18 cellular contexts compared by ENCODE assay signal in genomic region chr3:30708472-30708871, GRCh38.
"Had no signal": no experiment of that assay in that cellular context is flagged by ENCODE, and none has a peak within 500 bp of the region (broad histone marks: within the 10 kb centered on the region; RNA-seq: fewer than 3 reads in every experiment).

No MANE protein-coding gene starts in this region.

- H3K4me3 Mint-ChIP-seq: activated CD4-positive, alpha-beta memory T cell treated with anti-CD3 and anti-CD28 coated beads for 36 hours; activated CD4-positive, alpha-beta T cell treated with anti-CD3 and anti-CD28 coated beads for 36 hours; activated CD8-positive, alpha-beta memory T cell treated with anti-CD3 and anti-CD28 coated beads, Interleukin-2, amount 10 ng/mL, durations not matched to agents 7 days and 5 days; activated naive CD8-positive, alpha-beta T cell treated with anti-CD3 and anti-CD28 coated beads for 36 hours; endodermal cell; nephron had no signal

- H3K9me3 ChIP-seq: tibial artery had no signal

- H3K27me3 Mint-ChIP-seq: activated CD4-positive, alpha-beta memory T cell treated with anti-CD3 and anti-CD28 coated beads for 36 hours; activated CD4-positive, alpha-beta T cell treated with anti-CD3 and anti-CD28 coated beads for 36 hours; activated CD8-positive, alpha-beta memory T cell treated with anti-CD3 and anti-CD28 coated beads, Interleukin-2, amount 10 ng/mL, durations not matched to agents 7 days and 5 days; activated naive CD8-positive, alpha-beta T cell treated with anti-CD3 and anti-CD28 coated beads for 36 hours had no signal

- DNase-seq: activated CD4-positive, alpha-beta memory T cell treated with anti-CD3 and anti-CD28 coated beads for 36 hours; activated CD4-positive, alpha-beta T cell treated with anti-CD3 and anti-CD28 coated beads for 36 hours; activated CD8-positive, alpha-beta memory T cell treated with anti-CD3 and anti-CD28 coated beads, Interleukin-2, amount 10 ng/mL, durations not matched to agents 7 days and 5 days; activated naive CD4-positive, alpha-beta T cell; activated naive CD8-positive, alpha-beta T cell treated with anti-CD3 and anti-CD28 coated beads for 36 hours; amniotic stem cell; endodermal cell; heart right ventricle; kidney glomerular epithelial cell; mesendoderm; retina; stimulated activated CD4-positive, alpha-beta T cell treated with anti-CD3 and anti-CD28 coated beads, Interleukin-12 subunit alpha, Interleukin-12 subunit beta, amount 100 ng/mL, for 4 hours; stimulated activated CD4-positive, alpha-beta T cell treated with anti-CD3 and anti-CD28 coated beads, Interleukin-2, amount 100 ng/mL, for 24 hours; stimulated activated naive CD8-positive, alpha-beta T cell treated with anti-CD3 and anti-CD28 coated beads, Interleukin-15, Interleukin-2, amounts not matched to agents 100 U/mL and 50 U/mL, for 24 hours; substantia nigra; tibial artery had no signal

- ATAC-seq: activated CD4-positive, alpha-beta T cell treated with anti-CD3 and anti-CD28 coated beads for 36 hours; activated CD8-positive, alpha-beta memory T cell treated with anti-CD3 and anti-CD28 coated beads, Interleukin-2, amount 10 ng/mL, durations not matched to agents 7 days and 5 days; gastroesophageal sphincter; stimulated activated naive CD8-positive, alpha-beta T cell treated with anti-CD3 and anti-CD28 coated beads, Interleukin-15, Interleukin-2, amounts not matched to agents 100 U/mL and 50 U/mL, for 24 hours had no signal

- H3K4me1 ChIP-seq: gastroesophageal sphincter, tibial artery had no signal

- H3K36me3 ChIP-seq: gastroesophageal sphincter, heart right ventricle, tibial artery had no signal

- H3K4me3 ChIP-seq: gastroesophageal sphincter, heart right ventricle, tibial artery had no signal

- H3K27ac Mint-ChIP-seq: activated CD4-positive, alpha-beta memory T cell treated with anti-CD3 and anti-CD28 coated beads for 36 hours; activated CD4-positive, alpha-beta T cell treated with anti-CD3 and anti-CD28 coated beads for 36 hours; activated CD8-positive, alpha-beta memory T cell treated with anti-CD3 and anti-CD28 coated beads, Interleukin-2, amount 10 ng/mL, durations not matched to agents 7 days and 5 days; activated naive CD8-positive, alpha-beta T cell treated with anti-CD3 and anti-CD28 coated beads for 36 hours; endodermal cell; nephron had no signal

- H3K27ac ChIP-seq: gastroesophageal sphincter, heart right ventricle, tibial artery had no signal

- H3K27me3 ChIP-seq: gastroesophageal sphincter, heart right ventricle, tibial artery had no signal

- H3K4me1 Mint-ChIP-seq: nephron had no signal
